In genomic region chr16:30893082-30893743, GRCh38 we compare ENCODE assay signal across 8 cellular contexts. TPM values are rescaled to one million over a fixed set of nuclear protein-coding genes. Genes with fewer than 3 reads are reported as not detected.
A peak's percentile ranks its signal among the peaks of the same experiment; 100 is the strongest.
DNase-seq lines count a peak whose midpoint lies in the region; ATAC-seq and TF ChIP-seq lines count a peak whose summit lies in the region.

No MANE protein-coding gene starts in this region.

- in situ Hi-C loops in ACHN (cut with HindIII; ENCODE audit: low pct_ligation_motif_present, low pct_unique_long_range_greater_than_20kb, low sequenced_read_pairs): loop anchor here (25.0 kb wide), 1 partner anchor 106 kb away; the partner anchor contains the start of gene ZNF629

- H3K4me3 ChIP-seq in iPS DF 6.9 (ENCODE audit: low read length): peak overlapping the region; percentile 68

- POLR2A ChIA-PET in HEK293T (lab: Yijun Ruan, JAX): interaction anchor here (1.0 to 4.1 kb wide), 7 partner anchors 9 to 115 kb away, joined by 3 to 38 read pairs (median 4); no protein-coding TSS in a partner anchor

- H3K27ac ChIP-seq in iPS DF 6.9 (ENCODE audit: low read length): no peak overlapping the region

- intact Hi-C loops in activated T-helper 2 cell treated with anti-CD3 and anti-CD28 coated beads, Interferon-gamma antibody, Interleukin-2, Interleukin-4, amounts not matched to agents 10 μg/mL and 5 μg/mL and 100 μg/mL, durations not matched to agents 14 hours and 24 hours and 36 hours (cut with micrococcal nuclease): no loop called here

- H3K4me3 Mint-ChIP-seq in activated T-helper 2 cell treated with anti-CD3 and anti-CD28 coated beads, Interferon-gamma antibody, Interleukin-2, Interleukin-4, amounts not matched to agents 10 μg/mL and 5 μg/mL and 100 μg/mL, durations not matched to agents 14 hours and 24 hours and 36 hours (ENCODE audit: low read depth): peak overlapping the region; percentile 91
- peak overlapping the region; percentile 91 to 95 for H3K4me3 Mint-ChIP-seq in stimulated activated naive B cell treated with anti-CD40 and anti-IgM and Interleukin-4, amounts not matched to agents 10 μg/mL and 1 μg/mL and 100 μg/mL, for 72 hours

- H3K9me3 ChIP-seq in iPS DF 6.9 (ENCODE audit: control insufficient read depth, insufficient read depth, low read length): no peaks in the 10 kb centered on the region

- H3K4me1 Mint-ChIP-seq in activated T-helper 2 cell treated with anti-CD3 and anti-CD28 coated beads, Interferon-gamma antibody, Interleukin-2, Interleukin-4, amounts not matched to agents 10 μg/mL and 5 μg/mL and 100 μg/mL, durations not matched to agents 14 hours and 24 hours and 36 hours (ENCODE audit: low read depth): peaks cover 28% of the 10 kb centered on the region
- H3K4me1 Mint-ChIP-seq in stimulated activated naive B cell treated with anti-CD40 and anti-IgM and Interleukin-4, amounts not matched to agents 10 μg/mL and 1 μg/mL and 100 μg/mL, for 72 hours: peaks cover 34 to 56% of the 10 kb centered on the region in 2 donors

- H3K4me1 ChIP-seq in iPS DF 6.9 (ENCODE audit: control insufficient read depth, insufficient read depth, low read length): peaks cover 5% of the 10 kb centered on the region

- peaks cover 19% of the 10 kb centered on the region for H3K36me3 Mint-ChIP-seq in activated T-helper 2 cell treated with anti-CD3 and anti-CD28 coated beads, Interferon-gamma antibody, Interleukin-2, Interleukin-4, amounts not matched to agents 10 μg/mL and 5 μg/mL and 100 μg/mL, durations not matched to agents 14 hours and 24 hours and 36 hours (ENCODE audit: low read depth)
- peaks cover 20 to 30% of the 10 kb centered on the region in 2 donors for H3K36me3 Mint-ChIP-seq in stimulated activated naive B cell treated with anti-CD40 and anti-IgM and Interleukin-4, amounts not matched to agents 10 μg/mL and 1 μg/mL and 100 μg/mL, for 72 hours

- no peaks in the 10 kb centered on the region for H3K36me3 ChIP-seq in iPS DF 6.9 (ENCODE audit: control insufficient read depth, insufficient read depth, low read length)

- CTCF ChIA-PET in HEK293T (lab: Yijun Ruan, JAX): interaction anchor here (1.1 kb wide), 1 partner anchor 16 kb away, joined by 4 read pairs; no protein-coding TSS in a partner anchor

- no peaks in the 10 kb centered on the region for H3K9me3 Mint-ChIP-seq in activated T-helper 2 cell treated with anti-CD3 and anti-CD28 coated beads, Interferon-gamma antibody, Interleukin-2, Interleukin-4, amounts not matched to agents 10 μg/mL and 5 μg/mL and 100 μg/mL, durations not matched to agents 14 hours and 24 hours and 36 hours
- no peaks in the 10 kb centered on the region for H3K9me3 Mint-ChIP-seq in stimulated activated naive B cell treated with anti-CD40 and anti-IgM and Interleukin-4, amounts not matched to agents 10 μg/mL and 1 μg/mL and 100 μg/mL, for 72 hours

- H3K27me3 ChIP-seq in iPS DF 6.9 (ENCODE audit: control insufficient read depth, insufficient read depth, low read length): no peaks in the 10 kb centered on the region

- ATAC-seq in GM18868 (IDR thresholded peaks at IDR 0.05; ENCODE audit: unreplicated experiment): peak; percentile 2
- peak; percentile 9 for ATAC-seq in HG03045 (IDR thresholded peaks at IDR 0.05; ENCODE audit: unreplicated experiment)
- ATAC-seq in stimulated activated naive B cell treated with anti-CD40 and anti-IgM and Interleukin-4, amounts not matched to agents 10 μg/mL and 1 μg/mL and 100 μg/mL, for 72 hours (replicated peaks): peak; percentile 3 to 15
- no peak for ATAC-seq in GM21717 (IDR thresholded peaks at IDR 0.05; ENCODE audit: unreplicated experiment)

- no peaks in the 10 kb centered on the region for H3K27me3 Mint-ChIP-seq in activated T-helper 2 cell treated with anti-CD3 and anti-CD28 coated beads, Interferon-gamma antibody, Interleukin-2, Interleukin-4, amounts not matched to agents 10 μg/mL and 5 μg/mL and 100 μg/mL, durations not matched to agents 14 hours and 24 hours and 36 hours (ENCODE audit: low read depth)
- no peaks in the 10 kb centered on the region for H3K27me3 Mint-ChIP-seq in stimulated activated naive B cell treated with anti-CD40 and anti-IgM and Interleukin-4, amounts not matched to agents 10 μg/mL and 1 μg/mL and 100 μg/mL, for 72 hours

- WGBS in iPS DF 6.9 (ENCODE audit: insufficient coverage, insufficient read length): no CpG with 5 or more reads among the region's 17 CpGs

- H3K27ac Mint-ChIP-seq in activated T-helper 2 cell treated with anti-CD3 and anti-CD28 coated beads, Interferon-gamma antibody, Interleukin-2, Interleukin-4, amounts not matched to agents 10 μg/mL and 5 μg/mL and 100 μg/mL, durations not matched to agents 14 hours and 24 hours and 36 hours: peak overlapping the region; percentile 83
- peak overlapping the region; percentile 76 for H3K27ac Mint-ChIP-seq in stimulated activated naive B cell treated with anti-CD40 and anti-IgM and Interleukin-4, amounts not matched to agents 10 μg/mL and 1 μg/mL and 100 μg/mL, for 72 hours

- no peak for DNase-seq in activated T-helper 2 cell treated with anti-CD3 and anti-CD28 coated beads, Interferon-gamma antibody, Interleukin-2, Interleukin-4, amounts not matched to agents 10 μg/mL and 5 μg/mL and 100 μg/mL, durations not matched to agents 14 hours and 24 hours and 36 hours (ENCODE audit: low spot score)
- DNase-seq in iPS DF 6.9 (ENCODE audit: low read depth, low spot score) (no peak), ACHN (no peak), HEK293T (ENCODE audit: extremely low spot score) (no peak)
- peak; percentile 25 for DNase-seq in stimulated activated naive B cell treated with anti-CD40 and anti-IgM and Interleukin-4, amounts not matched to agents 10 μg/mL and 1 μg/mL and 100 μg/mL, for 72 hours

TF ChIP-seq in HEK293T, 16 proteins besides CTCF, POLR2A, EP300 and RAD21:
- no peak for TF ChIP-seq TARDBP (IDR thresholded peaks at IDR 0.05)
- TF ChIP-seq CTBP1 (IDR thresholded peaks at IDR 0.05; ENCODE audit: borderline replicate concordance): no peak
- TF ChIP-seq LEF1 (IDR thresholded peaks at IDR 0.05; ENCODE audit: borderline replicate concordance): no peak
- TF ChIP-seq L3MBTL2 (conservative IDR thresholded peaks at IDR 0.05): no peak
- no peak for TF ChIP-seq PKNOX1 (IDR thresholded peaks at IDR 0.05)
TF ChIP-seq in HEK293T: peak in this region for 0.

RNA-seq across cellular contexts. Expression of gene BCL7C, which starts 0.7 kb away (rescaled TPM):
- total RNA-seq in activated T-helper 2 cell treated with anti-CD3 and anti-CD28 coated beads, Interferon-gamma antibody, Interleukin-2, Interleukin-4, amounts not matched to agents 10 μg/mL and 5 μg/mL and 100 μg/mL, durations not matched to agents 14 hours and 24 hours and 36 hours: 26.8 and 27.1 TPM in 2 replicates

RNA-seq across cellular contexts. Expression of gene CTF1, which starts 3.2 kb away (rescaled TPM):
- 0.21 and 0.30 TPM in 2 replicates for total RNA-seq in activated T-helper 2 cell treated with anti-CD3 and anti-CD28 coated beads, Interferon-gamma antibody, Interleukin-2, Interleukin-4, amounts not matched to agents 10 μg/mL and 5 μg/mL and 100 μg/mL, durations not matched to agents 14 hours and 24 hours and 36 hours

RNA-seq across cellular contexts. Expression of gene FBXL19, which starts 30.2 kb away (rescaled TPM):
- 34.4 and 34.6 TPM in 2 replicates for total RNA-seq in activated T-helper 2 cell treated with anti-CD3 and anti-CD28 coated beads, Interferon-gamma antibody, Interleukin-2, Interleukin-4, amounts not matched to agents 10 μg/mL and 5 μg/mL and 100 μg/mL, durations not matched to agents 14 hours and 24 hours and 36 hours

RNA-seq across cellular contexts. Expression of gene ORAI3, which starts 55.7 kb away (rescaled TPM):
- 14.2 and 17.4 TPM in 2 replicates for total RNA-seq in activated T-helper 2 cell treated with anti-CD3 and anti-CD28 coated beads, Interferon-gamma antibody, Interleukin-2, Interleukin-4, amounts not matched to agents 10 μg/mL and 5 μg/mL and 100 μg/mL, durations not matched to agents 14 hours and 24 hours and 36 hours
